1 cellular context compared by ENCODE assay signal in genomic region chr6:36320475-36320874, GRCh38.
TF ChIP-seq lines count a peak whose summit lies in the region.

No MANE protein-coding gene starts in this region.

TF ChIP-seq in HepG2, 621 proteins besides CTCF, POLR2A, EP300 and RAD21 (continues in another document):
- TF ChIP-seq ZNF124 (CRISPR knock-in tag; IDR thresholded peaks at IDR 0.05) (no peak), STAG1 (CRISPR knock-in tag; IDR thresholded peaks at IDR 0.05) (peak; percentile 34), ARID5B (CRISPR knock-in tag; IDR thresholded peaks at IDR 0.05) (peak; percentile 56; the same call in 1 of the 2 replicates), SOX13 (IDR thresholded peaks at IDR 0.05) (no peak), SOX13 (CRISPR knock-in tag; conservative IDR thresholded peaks at IDR 0.05 in 1 of 2, IDR thresholded peaks at IDR 0.05 in 1 of 2) (peak in 1 of 2 experiments; percentile 56; a peak in 1 of 4 replicates), PRDM10 (CRISPR knock-in tag; IDR thresholded peaks at IDR 0.05; ENCODE audit: low read depth) (peak; percentile 75; the same call in 1 of the 2 replicates), JUND (CRISPR knock-in tag; IDR thresholded peaks at IDR 0.05) (peak; percentile 17; the same call in 1 of the 2 replicates), SOX5 (CRISPR knock-in tag; IDR thresholded peaks at IDR 0.05; ENCODE audit: borderline replicate concordance) (peak; percentile 64; the same call in 1 of the 2 replicates), ZNF644 (CRISPR knock-in tag; IDR thresholded peaks at IDR 0.05; ENCODE audit: low read depth) (peak; percentile 73; the same call in 1 of the 2 replicates), MAX (IDR thresholded peaks at IDR 0.05) (peak; percentile 39; the same call in 1 of the 2 replicates), NR2F1 (CRISPR knock-in tag; IDR thresholded peaks at IDR 0.05) (peak; percentile 43 to 63; a peak in 3 of 4 replicates), SIN3A (IDR thresholded peaks at IDR 0.05; ENCODE audit: borderline replicate concordance, low read depth, low read length) (no peak), IRF1 (CRISPR knock-in tag; IDR thresholded peaks at IDR 0.05; ENCODE audit: low read depth) (no peak), NR2F6 (IDR thresholded peaks at IDR 0.05) (peak; percentile 58), NR2F6 (CRISPR knock-in tag; IDR thresholded peaks at IDR 0.05) (peak; percentile 66), FOXA1 (IDR thresholded peaks at IDR 0.05) (no peak), FOXA1 (CRISPR knock-in tag; IDR thresholded peaks at IDR 0.05) (peak; percentile 51), SP5 (CRISPR knock-in tag; IDR thresholded peaks at IDR 0.05; ENCODE audit: borderline replicate concordance, low read depth) (peak; percentile 59), TAF1 (CRISPR knock-in tag; IDR thresholded peaks at IDR 0.05) (no peak), TFE3 (CRISPR knock-in tag; IDR thresholded peaks at IDR 0.05) (0 out of 2 replicates have a peak, but pooled peaks have one; percentile 47), ZGPAT (CRISPR knock-in tag; IDR thresholded peaks at IDR 0.05) (peak; percentile 25; the same call in 1 of the 2 replicates), FOSL1 (CRISPR knock-in tag; IDR thresholded peaks at IDR 0.05; ENCODE audit: borderline replicate concordance) (0 out of 2 replicates have a peak, but pooled peaks have one; percentile 24), PRDM15 (CRISPR knock-in tag; IDR thresholded peaks at IDR 0.05) (no peak), MIER3 (CRISPR knock-in tag; IDR thresholded peaks at IDR 0.05; ENCODE audit: borderline replicate concordance) (0 out of 2 replicates have a peak, but pooled peaks have one; percentile 30), ZBTB2 (CRISPR knock-in tag; IDR thresholded peaks at IDR 0.05; ENCODE audit: low read depth) (no peak), SAP130 (CRISPR knock-in tag; IDR thresholded peaks at IDR 0.05; ENCODE audit: low read depth) (peak; percentile 66), FOXP4 (CRISPR knock-in tag; IDR thresholded peaks at IDR 0.05) (0 out of 2 replicates have a peak, but pooled peaks have one; percentile 17), TFAP4 (IDR thresholded peaks at IDR 0.05; ENCODE audit: borderline replicate concordance, low read depth) (peak; percentile 41; the same call in 1 of the 2 replicates), FOXA3 (CRISPR knock-in tag; IDR thresholded peaks at IDR 0.05) (peak; percentile 70), HMG20A (CRISPR knock-in tag; IDR thresholded peaks at IDR 0.05; ENCODE audit: borderline replicate concordance) (peak; percentile 68; the same call in 1 of the 2 replicates), RARA (CRISPR knock-in tag; IDR thresholded peaks at IDR 0.05) (peak; percentile 76), ZFP90 (CRISPR knock-in tag; IDR thresholded peaks at IDR 0.05; ENCODE audit: borderline replicate concordance) (no peak), SRSF1 (optimal IDR thresholded peaks at IDR 0.05; ENCODE audit: low read depth, low read length) (no peak), FOSL2 (CRISPR knock-in tag; IDR thresholded peaks at IDR 0.05) (peak; percentile 83)
